ENCODE assay signal across 8 cellular contexts in genomic region chr1:200029035-200029623, GRCh38. TPM values are rescaled to one million over a fixed set of nuclear protein-coding genes. Genes with fewer than 3 reads are reported as not detected.
DNase-seq lines count a peak whose midpoint lies in the region; ATAC-seq and TF ChIP-seq lines count a peak whose summit lies in the region.

No MANE protein-coding gene starts in this region.

- peak overlapping the region; percentile 81 for H3K4me2 ChIP-seq in OCI-LY1 (ENCODE audit: low read length)

- CTCF ChIA-PET in AG04449 (lab: Yijun Ruan, JAX) = interaction anchor here (1.1 kb wide), 1 partner anchor 279 kb away, joined by 3 read pairs; no protein-coding TSS in a partner anchor

- H3K79me2 ChIP-seq in OCI-LY1 (ENCODE audit: insufficient read depth, low read length) = no peaks in the 10 kb centered on the region

- H4K20me1 ChIP-seq in OCI-LY1 (ENCODE audit: insufficient read depth, low read length) = no peaks in the 10 kb centered on the region

- no peaks in the 10 kb centered on the region for H3F3A ChIP-seq in OCI-LY1 (ENCODE audit: insufficient read depth, low read length)

- H3K9me3 ChIP-seq in OCI-LY1 (ENCODE audit: low read length) = no peaks in the 10 kb centered on the region
- H3K9me3 ChIP-seq in colonic mucosa = no peaks in the 10 kb centered on the region
- no peaks in the 10 kb centered on the region for H3K9me3 ChIP-seq in lower lobe of right lung

- H3K27me3 ChIP-seq in OCI-LY1 (ENCODE audit: insufficient read depth, low read length) (no peaks in the 10 kb centered on the region), colonic mucosa (no peaks in the 10 kb centered on the region), lower lobe of right lung (ENCODE audit: low read depth) (peaks cover 50% of the 10 kb centered on the region)

- H2AFZ ChIP-seq in OCI-LY1 (ENCODE audit: low read length) = 0 out of 2 replicates have a peak overlapping the region, but pooled peaks have one; percentile 31

- POLR2A ChIA-PET in AG04449 (lab: Yijun Ruan, JAX) = no interaction called here

- peak overlapping the region; percentile 59 for H3K4me3 ChIP-seq in AG04449 (ENCODE audit: low read depth, low read length)
- peak overlapping the region; percentile 74 for H3K4me3 ChIP-seq in OCI-LY1 (ENCODE audit: low read depth, low read length, poor library complexity, severe bottlenecking)
- H3K4me3 ChIP-seq in colonic mucosa = peak overlapping the region; percentile 48
- H3K4me3 ChIP-seq in lower lobe of right lung = peak overlapping the region; percentile 57
- H3K4me3 ChIP-seq in urinary bladder (ENCODE audit: low read depth, low read length) = peak overlapping the region; percentile 29

- peak overlapping the region; percentile 70 for H3K9ac ChIP-seq in OCI-LY1 (ENCODE audit: low read length)
- peak overlapping the region; percentile 71 to 87 for H3K9ac ChIP-seq in colonic mucosa (ENCODE audit: low read depth in 2 of 2, low read length in 2 of 2)

- H3K4me1 ChIP-seq in OCI-LY1 (ENCODE audit: insufficient read depth, low read length, severe bottlenecking) (peaks cover 30% of the 10 kb centered on the region), colonic mucosa (no peaks in the 10 kb centered on the region), lower lobe of right lung (peaks cover 15% of the 10 kb centered on the region), urinary bladder (ENCODE audit: insufficient read depth) (no peaks in the 10 kb centered on the region)

- ATAC-seq in lower lobe of right lung (peak; percentile 79 to 90), GM18517 (IDR thresholded peaks at IDR 0.05; ENCODE audit: unreplicated experiment) (no peak), GM21528 (IDR thresholded peaks at IDR 0.05; ENCODE audit: low FRiP score, unreplicated experiment) (no peak)

- H3K9me2 ChIP-seq in OCI-LY1 (ENCODE audit: low read depth, low read length) = no peaks in the 10 kb centered on the region

- WGBS in urinary bladder = under 1% methylated on average over 55 of the region's 55 CpGs

- DNase-seq in AG04449 (ENCODE audit: low read depth, low spot score) = no peak
- DNase-seq in GM20000 (ENCODE audit: low spot score) = peak; percentile 27
- DNase-seq in colonic mucosa = peak; percentile 65
- no peak for DNase-seq in lower lobe of right lung

- no peaks in the 10 kb centered on the region; the same call in 1 of the 2 replicates for H3K36me3 ChIP-seq in OCI-LY1 (ENCODE audit: insufficient read depth, low read length)
- H3K36me3 ChIP-seq in colonic mucosa = no peaks in the 10 kb centered on the region
- no peaks in the 10 kb centered on the region for H3K36me3 ChIP-seq in lower lobe of right lung
- no peaks in the 10 kb centered on the region for H3K36me3 ChIP-seq in urinary bladder (ENCODE audit: insufficient read depth)

- TF ChIP-seq CTCF in AG04449 (IDR thresholded peaks at IDR 0.05; ENCODE audit: insufficient read depth, low read length, missing control alignments) (no peak), GM20000 (IDR thresholded peaks at IDR 0.05; ENCODE audit: extremely low read depth, missing control alignments) (no peak), OCI-LY1 (IDR thresholded peaks at IDR 0.05; ENCODE audit: low read length) (no peak), colonic mucosa (IDR thresholded peaks at IDR 0.05) (no peak), lower lobe of right lung (IDR thresholded peaks at IDR 0.05) (no peak)

- H3K27ac ChIP-seq in OCI-LY1 (ENCODE audit: low read depth, low read length, poor library complexity, severe bottlenecking) (peak overlapping the region; percentile 75), colonic mucosa (peak overlapping the region; percentile 87), lower lobe of right lung (peak overlapping the region; percentile 36), urinary bladder (ENCODE audit: low read depth) (no peak overlapping the region)

- intact Hi-C loops in colonic mucosa (cut with DNase I) = no loop called here
- intact Hi-C loops in lower lobe of right lung (cut with DNase I) = no loop called here

RNA-seq across cellular contexts. Expression of gene NR5A2, which starts 1.6 kb away (rescaled TPM):
- 10 to 100 TPM; 45.5 to 65.9 TPM for total RNA-seq in colonic mucosa
- total RNA-seq in lower lobe of right lung = 1.4 TPM
- 9.0 TPM for total RNA-seq in urinary bladder
- polyA plus RNA-seq in urinary bladder = 1.6 TPM

Comparison
In these comparisons a context has a peak if more than half of its experiments do, and no peak if none do; other contexts are left out.
1. DNase-seq: peak in GM20000 (single experiment) and colonic mucosa (single experiment); none in AG04449 (single experiment) and lower lobe of right lung (single experiment).
2. ATAC-seq: peak in lower lobe of right lung (2 of 2); none in GM18517 (single experiment) and GM21528 (single experiment).
3. Peak in every context shown above with its lines, with median percentiles within 50 percentile points of each other: H3K4me3 ChIP-seq.